8 cellular contexts compared by ENCODE assay signal in genomic region chr9:88534456-88535225, GRCh38. TPM values are rescaled to one million over a fixed set of nuclear protein-coding genes. Genes with fewer than 3 reads are reported as not detected.
DNase-seq lines count a peak whose midpoint lies in the region; ATAC-seq, FAIRE-seq and TF ChIP-seq lines count a peak whose summit lies in the region.

TSS of gene NXNL2 (plus strand) at chr9:88535178. CDS start at chr9:88535435, 257 bp downstream.

- H3K4me1 ChIP-seq in ES-I3 (ENCODE audit: insufficient read depth, low read length) (peaks cover 8% of the 10 kb centered on the region), astrocyte (ENCODE audit: insufficient read depth, low read length) (peaks cover 58% of the 10 kb centered on the region), rectal smooth muscle tissue (ENCODE audit: control insufficient read depth, insufficient read depth, low read length) (peaks cover 6% of the 10 kb centered on the region)

- H3K9me3 ChIP-seq in ES-I3 (ENCODE audit: control insufficient read depth, insufficient read depth, low read length), result no peaks in the 10 kb centered on the region
- H3K9me3 ChIP-seq in astrocyte (ENCODE audit: insufficient read depth, low read depth, low read length), result no peaks in the 10 kb centered on the region

- H3K4me2 ChIP-seq in astrocyte (ENCODE audit: low read length), result peak within 1 kb of the TSS; percentile 91

- H3K27ac ChIP-seq in astrocyte (ENCODE audit: low read depth, low read length) (peak within 1 kb of the TSS; percentile 68), rectal smooth muscle tissue (ENCODE audit: low read depth, low read length) (no peak within 1 kb of the TSS)

- no peak for TF ChIP-seq CTCF in astrocyte (IDR thresholded peaks at IDR 0.05; ENCODE audit: insufficient read depth, low read depth, low read length)

- H3K9me3 Mint-ChIP-seq in astrocyte (ENCODE audit: unreplicated experiment), result no peaks in the 10 kb centered on the region

- no peaks in the 10 kb centered on the region for H3K27me3 ChIP-seq in astrocyte (ENCODE audit: insufficient read depth, low read length)
- H3K27me3 ChIP-seq in rectal smooth muscle tissue (ENCODE audit: control insufficient read depth, insufficient read depth, low read length), result no peaks in the 10 kb centered on the region

- no peaks in the 10 kb centered on the region for H3K36me3 ChIP-seq in ES-I3 (ENCODE audit: insufficient read depth, low read length)
- H3K36me3 ChIP-seq in astrocyte (ENCODE audit: insufficient read depth, low read length), result no peaks in the 10 kb centered on the region
- H3K36me3 ChIP-seq in rectal smooth muscle tissue (ENCODE audit: control insufficient read depth, insufficient read depth, low read length), result no peaks in the 10 kb centered on the region

- H3K4me3 ChIP-seq in astrocyte (ENCODE audit: insufficient read depth, low read depth, low read length), result peak within 1 kb of the TSS; percentile 69
- peak within 1 kb of the TSS; percentile 66 for H3K4me3 ChIP-seq in rectal smooth muscle tissue (ENCODE audit: low read length)

- H3K4me1 Mint-ChIP-seq in astrocyte (ENCODE audit: low read depth, unreplicated experiment), result peaks cover 28% of the 10 kb centered on the region

- H3K79me2 ChIP-seq in astrocyte (ENCODE audit: insufficient read depth, low read length), result peaks cover 31% of the 10 kb centered on the region

- peaks cover 6% of the 10 kb centered on the region for H3K27me3 Mint-ChIP-seq in astrocyte (ENCODE audit: low read depth, unreplicated experiment)

- H2AFZ ChIP-seq in astrocyte (ENCODE audit: low read depth, low read length), result peak within 1 kb of the TSS; percentile 85

- peak within 1 kb of the TSS; percentile 83 for H3K9ac ChIP-seq in ES-I3 (ENCODE audit: low read depth, low read length)
- peak within 1 kb of the TSS; percentile 81 for H3K9ac ChIP-seq in astrocyte (ENCODE audit: low read length)
- no peak within 1 kb of the TSS for H3K9ac ChIP-seq in rectal smooth muscle tissue (ENCODE audit: low read length)

- no peak for ATAC-seq in HG03280 (IDR thresholded peaks at IDR 0.05; ENCODE audit: unreplicated experiment)
- no peak for ATAC-seq in GM18909 (IDR thresholded peaks at IDR 0.05; ENCODE audit: poor library complexity, unreplicated experiment)

- DNase-seq in RCC 7860 (ENCODE audit: low spot score) (peak; percentile 85), astrocyte (ENCODE audit: low read depth) (peak; percentile 73), hepatic stellate cell (ENCODE audit: low spot score) (peak; percentile 89), OCI-M1 (lab: John Stamatoyannopoulos, UW) (no peak)

- FAIRE-seq in RCC 7860 (lab: Jason Lieb, UNC) (no peak), astrocyte (lab: Jason Lieb, UNC) (no peak)

- peaks cover 17% of the 10 kb centered on the region for H4K20me1 ChIP-seq in astrocyte (ENCODE audit: insufficient read depth, low read length)

- peaks cover 7% of the 10 kb centered on the region for H3K36me3 Mint-ChIP-seq in astrocyte (ENCODE audit: low read depth, unreplicated experiment)

- peak within 1 kb of the TSS; percentile 87 for H3K4me3 Mint-ChIP-seq in astrocyte (ENCODE audit: unreplicated experiment)

- no peak within 1 kb of the TSS for H3K27ac Mint-ChIP-seq in astrocyte (ENCODE audit: unreplicated experiment)

RNA-seq across cellular contexts. Expression of gene NXNL2, which starts in this region (rescaled TPM):
- total RNA-seq in astrocyte, result 0.62 and 1.6 TPM in 2 replicates
